Comparison of ENCODE assay signal across 8 cellular contexts in the genomic region with DNA sequence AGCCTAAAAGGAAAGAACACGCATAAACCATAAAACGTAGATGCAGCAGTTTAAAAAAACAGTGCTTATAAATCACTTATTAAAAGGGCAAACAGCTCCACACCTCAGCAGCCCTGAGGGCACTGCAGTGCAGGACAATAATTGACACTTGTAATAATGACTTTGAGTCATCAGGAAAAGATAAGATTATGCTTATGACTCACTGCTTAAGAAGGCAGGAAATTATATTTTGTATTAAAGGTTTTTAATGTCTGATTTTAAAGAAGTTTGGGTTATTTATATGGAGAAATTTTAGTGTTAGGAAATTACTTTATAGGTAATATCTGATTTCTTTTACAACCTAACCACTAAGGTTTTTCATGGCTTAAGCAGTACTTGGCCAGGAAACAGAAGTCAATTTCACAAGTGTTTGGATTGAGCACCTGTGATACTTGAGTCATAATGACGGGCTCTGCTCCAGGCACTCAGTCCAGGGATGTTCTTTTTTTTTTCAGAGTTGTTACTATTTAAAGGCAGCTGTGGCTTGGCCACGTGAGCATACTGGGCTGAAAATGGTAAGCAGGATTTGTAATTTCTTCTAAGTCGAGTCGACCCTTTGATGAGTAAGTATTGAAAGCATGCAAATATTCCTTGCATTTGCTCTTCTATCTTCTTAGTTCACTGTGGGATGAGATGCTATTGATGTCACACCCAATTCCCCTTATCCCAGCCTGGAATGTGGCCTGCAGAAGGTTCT. TPM values are rescaled to one million over a fixed set of nuclear protein-coding genes. Genes with fewer than 3 reads are reported as not detected.
DNase-seq lines count a peak whose midpoint lies in the region; ATAC-seq and TF ChIP-seq lines count a peak whose summit lies in the region.

No MANE protein-coding gene starts in this region.

- H2AFZ ChIP-seq in GM23338: no peak overlapping the region

- H3K4me3 ChIP-seq in body of pancreas (no peak overlapping the region), muscle layer of duodenum (ENCODE audit: low read depth in 1 of 2, low read length in 2 of 2) (no peak overlapping the region), GM23338 (no peak overlapping the region)

- no peak overlapping the region for H3K4me2 ChIP-seq in GM23338

- no peak overlapping the region for H3K4me3 Mint-ChIP-seq in GM23338

- peak; percentile 96 for ATAC-seq in body of pancreas
- ATAC-seq in GM23338: no peak

- no peaks in the 10 kb centered on the region for H3K79me2 ChIP-seq in GM23338 (replicated peaks; ENCODE audit: insufficient read depth)

- H4K20me1 ChIP-seq in GM23338 (replicated peaks; ENCODE audit: insufficient read depth): no peaks in the 10 kb centered on the region

- H3K27me3 ChIP-seq in body of pancreas (no peaks in the 10 kb centered on the region), muscle layer of duodenum (ENCODE audit: low read depth, low read length) (no peaks in the 10 kb centered on the region), GM23338 (ENCODE audit: insufficient read depth) (no peaks in the 10 kb centered on the region)

- no peaks in the 10 kb centered on the region for H3K36me3 Mint-ChIP-seq in GM23338 (ENCODE audit: low read depth)

- peaks cover 16% of the 10 kb centered on the region; the same call in 2 of the 3 replicates for H3K9me3 Mint-ChIP-seq in GM23338

- peak; percentile 80 for DNase-seq in COLO829 (ENCODE audit: low spot score)
- peak; percentile 48 for DNase-seq in NCI-H1105 (lab: John Stamatoyannopoulos, UW)
- peak; percentile 62 to 88 (median 74) for DNase-seq in body of pancreas
- DNase-seq in GM23338 (ENCODE audit: low spot score): no peak
- no peak for DNase-seq in SIG-M5 (lab: John Stamatoyannopoulos, UW)
- DNase-seq in activated CD8-positive, alpha-beta memory T cell treated with anti-CD3 and anti-CD28 coated beads, Interleukin-2, amount 50 U/mL, for 4 hours: no peak
- DNase-seq in NCI-H82 (lab: John Stamatoyannopoulos, UW): no peak

- H3K9me3 ChIP-seq in body of pancreas: no peaks in the 10 kb centered on the region
- H3K9me3 ChIP-seq in muscle layer of duodenum (ENCODE audit: control insufficient read depth in 1 of 2, low read length in 2 of 2): no peaks in the 10 kb centered on the region

- no peaks in the 10 kb centered on the region for H3K4me1 Mint-ChIP-seq in GM23338

- H3K36me3 ChIP-seq in body of pancreas (replicated peaks in 1 of 2; ENCODE audit: insufficient read depth in 1 of 2, low read depth in 2 of 2): peaks cover 0 to 2% of the 10 kb centered on the region in 2 donors
- peaks cover 7 to 16% of the 10 kb centered on the region in 2 donors for H3K36me3 ChIP-seq in muscle layer of duodenum (ENCODE audit: control insufficient read depth in 1 of 2, insufficient read depth in 2 of 2, low read length in 2 of 2)
- no peaks in the 10 kb centered on the region for H3K36me3 ChIP-seq in GM23338 (ENCODE audit: insufficient read depth)

- TF ChIP-seq CTCF in body of pancreas (IDR thresholded peaks at IDR 0.05) (no peak), GM23338 (conservative IDR thresholded peaks at IDR 0.05; ENCODE audit: low read depth in 2 of 2) (no peak)

- intact Hi-C loops in body of pancreas (cut with DNase I): no loop called here

- H3K27me3 Mint-ChIP-seq in GM23338 (ENCODE audit: insufficient read depth, low read depth, poor library complexity): no peaks in the 10 kb centered on the region

- H3K27ac ChIP-seq in body of pancreas (peak overlapping the region; percentile 32 to 72 (median 68)), muscle layer of duodenum (ENCODE audit: low read length) (peak overlapping the region; percentile 43), GM23338 (ENCODE audit: low read depth) (no peak overlapping the region)

- H3F3A ChIP-seq in GM23338 (replicated peaks; ENCODE audit: low read depth): no peaks in the 10 kb centered on the region

- 12 to 39% methylated on average over 6 of the region's 6 CpGs for WGBS in body of pancreas, 2 donors

- no peak overlapping the region for H3K27ac Mint-ChIP-seq in GM23338

- H3K4me1 ChIP-seq in body of pancreas: peaks cover 18% of the 10 kb centered on the region
- H3K4me1 ChIP-seq in muscle layer of duodenum (ENCODE audit: control insufficient read depth in 1 of 2, insufficient read depth in 2 of 2, low read length in 2 of 2): peaks cover 10 to 19% of the 10 kb centered on the region in 2 donors
- no peaks in the 10 kb centered on the region for H3K4me1 ChIP-seq in GM23338 (ENCODE audit: insufficient read depth)

- H3K9me2 ChIP-seq in GM23338 (ENCODE audit: insufficient read depth): no peaks in the 10 kb centered on the region; the same call in 1 of the 2 replicates

- no peak for TF ChIP-seq POLR2A in body of pancreas (IDR thresholded peaks at IDR 0.05)

TF ChIP-seq in GM23338, 12 proteins besides CTCF, POLR2A, EP300 and RAD21:
- no peak for TF ChIP-seq STAT1 (IDR thresholded peaks at IDR 0.05; ENCODE audit: unreplicated experiment)
- no peak for TF ChIP-seq EZH2phosphoT487 (IDR thresholded peaks at IDR 0.05; ENCODE audit: unreplicated experiment)
- no peak for TF ChIP-seq ZNF114 (CRISPR knock-in tag; IDR thresholded peaks at IDR 0.05)
- no peak for TF ChIP-seq REST (IDR thresholded peaks at IDR 0.05; ENCODE audit: unreplicated experiment)
- TF ChIP-seq ZNF331 (CRISPR knock-in tag; IDR thresholded peaks at IDR 0.05; ENCODE audit: low read depth): no peak
- no peak for TF ChIP-seq JUNB (IDR thresholded peaks at IDR 0.05; ENCODE audit: unreplicated experiment)

RNA-seq across cellular contexts. Expression of gene SLC6A20, which starts 21.6 kb away (rescaled TPM):
- 1 to 10 TPM; 4.7 to 5.3 TPM for total RNA-seq in body of pancreas
- 0.14 TPM in 1 of 2 replicates, not detected in the other for total RNA-seq in GM23338 (2014; rRNA removed; shearing (Covaris generic))
- polyA plus RNA-seq in GM23338 (2016; fragmentation: Nextera tagmentation; extraction: Ambion mirVana): 0.05 TPM in 1 of 2 replicates, not detected in the other

RNA-seq across cellular contexts. Expression of gene LZTFL1, which starts 24.0 kb away (rescaled TPM):
- total RNA-seq in body of pancreas: 10 to 100 TPM; 12.5 to 14.5 TPM
- 11.6 and 13.9 TPM in 2 replicates for total RNA-seq in GM23338 (2014; rRNA removed; shearing (Covaris generic))
- 3.6 and 6.3 TPM in 2 replicates for polyA plus RNA-seq in GM23338 (2016; fragmentation: Nextera tagmentation; extraction: Ambion mirVana)

Comparison
In these comparisons a context has a peak if more than half of its experiments do, and no peak if none do; other contexts are left out.
1. DNase-seq: peak in COLO829 (single experiment), NCI-H1105 (single experiment) and body of pancreas (4 of 4); none in GM23338 (single experiment), SIG-M5 (single experiment), activated CD8-positive, alpha-beta memory T cell treated with anti-CD3 and anti-CD28 coated beads, Interleukin-2, amount 50 U/mL, for 4 hours (single experiment) and NCI-H82 (single experiment).